Comparison of ENCODE assay signal across 20 cellular contexts in genomic region chr15:73709241-73709640, GRCh38. TPM values are rescaled to one million over a fixed set of nuclear protein-coding genes. Genes with fewer than 3 reads are reported as not detected.
"Had no signal": no experiment of that assay in that cellular context is flagged by ENCODE, and none has a peak within 500 bp of the region (broad histone marks: within the 10 kb centered on the region; RNA-seq: fewer than 3 reads in every experiment).

No MANE protein-coding gene starts in this region.

- H3K9me3 ChIP-seq: SJCRH30 had no signal

- H3K4me3 ChIP-seq: SJCRH30, SK-N-MC had no signal

- H3K27me3 ChIP-seq: SJCRH30 had no signal

- H3K4me1 ChIP-seq: SJCRH30 had no signal

- DNase-seq: KBM-7, MV-4-11, NCI-H1048, NCI-H1105, NCI-H1417, NCI-H1436 treated with DMSO at 0.1 percent for 48 hours, NCI-H1694, NCI-H187 treated with DMSO at 0.1 percent for 48 hours, NCI-H2029 treated with DMSO at 0.1 percent for 48 hours, NCI-H2107, NCI-H2227 treated with DMSO at 0.1 percent for 48 hours, NCI-H524 treated with DMSO at 0.1 percent for 48 hours, NCI-H69, NCI-H774, RPMI8226, SHP77 treated with DMSO at 0.1 percent for 48 hours, SJCRH30 had no signal

- H3K27ac ChIP-seq: SJCRH30, SK-N-MC had no signal

RNA-seq across cellular contexts. Expression of gene INSYN1, which starts 43.9 kb away (rescaled TPM):
- total RNA-seq: HT-29, MCF 10A, SJCRH30 had no signal
